ENCODE assay signal across 1 cellular context in the genomic region with DNA sequence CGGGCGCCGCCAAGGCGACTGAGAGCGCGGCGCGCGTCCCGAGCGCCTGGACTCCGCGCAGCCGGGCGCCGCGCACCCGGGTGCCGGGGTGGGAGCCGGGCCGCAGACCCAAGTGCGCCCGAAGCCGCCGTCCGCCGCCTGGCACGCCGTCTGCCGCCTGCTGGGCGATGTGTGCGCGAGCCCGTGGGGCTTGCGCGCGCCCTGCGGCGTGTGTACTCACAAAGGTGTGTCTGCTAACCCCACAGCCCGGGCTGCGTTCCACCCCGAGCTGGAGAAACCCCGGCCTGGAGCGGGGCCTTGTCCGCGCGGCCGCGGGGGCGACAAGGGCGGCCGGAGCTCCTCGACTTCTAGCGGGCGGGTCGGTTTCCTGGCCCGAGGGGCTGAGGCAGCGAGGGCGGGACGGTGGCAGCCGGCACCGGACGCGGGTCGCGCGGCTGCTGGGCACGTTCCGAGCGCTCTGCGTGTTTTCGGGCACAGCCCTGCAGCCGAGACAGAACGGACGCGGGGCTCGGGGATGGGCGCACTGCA.
TF ChIP-seq lines count a peak whose summit lies in the region.

No MANE protein-coding gene starts in this region.

TF ChIP-seq in K562, 482 proteins besides CTCF, POLR2A, EP300 and RAD21 (continued from another document):
- TF ChIP-seq BRF1 (IDR thresholded peaks at IDR 0.05; ENCODE audit: borderline replicate concordance, extremely low read depth, insufficient read length) (no peak), MAFG (tag; conservative IDR thresholded peaks at IDR 0.05) (no peak), SETDB1 (IDR thresholded peaks at IDR 0.05; ENCODE audit: low read length) (no peak), FOXP4 (CRISPR knock-in tag; IDR thresholded peaks at IDR 0.05; ENCODE audit: borderline replicate concordance) (no peak), PTBP1 (IDR thresholded peaks at IDR 0.05; ENCODE audit: low read depth, low read length) (no peak), U2AF2 (optimal IDR thresholded peaks at IDR 0.05; ENCODE audit: low read depth, low read length) (no peak), ZNF699 (CRISPR knock-in tag; IDR thresholded peaks at IDR 0.05; ENCODE audit: insufficient replicate concordance) (no peak), ZNF695 (CRISPR knock-in tag; IDR thresholded peaks at IDR 0.05) (no peak), NFYB (IDR thresholded peaks at IDR 0.05; ENCODE audit: extremely low read depth, insufficient read length) (no peak), EZH2 (IDR thresholded peaks at IDR 0.05; ENCODE audit: borderline replicate concordance, low read depth, low read length) (no peak), ZNF12 (CRISPR knock-in tag; IDR thresholded peaks at IDR 0.05) (no peak), CHD4 (IDR thresholded peaks at IDR 0.05; ENCODE audit: insufficient read depth, insufficient replicate concordance, low read depth, low read length, poor library complexity, severe bottlenecking) (no peak), MAX (CRISPR knock-in tag; IDR thresholded peaks at IDR 0.05) (no peak), ZKSCAN1 (IDR thresholded peaks at IDR 0.05; ENCODE audit: low read depth, low read length) (no peak), RBBP5 (IDR thresholded peaks at IDR 0.05; ENCODE audit: borderline replicate concordance, insufficient read depth, low read length, poor library complexity, severe bottlenecking) (peak; percentile 45), ARID3B (CRISPR knock-in tag; IDR thresholded peaks at IDR 0.05; ENCODE audit: borderline replicate concordance) (no peak), ZNF316 (IDR thresholded peaks at IDR 0.05) (no peak), SP2 (IDR thresholded peaks at IDR 0.05; ENCODE audit: extremely low read depth, low read depth, low read length, poor library complexity, severe bottlenecking) (no peak), U2AF1 (optimal IDR thresholded peaks at IDR 0.05; ENCODE audit: low read depth, low read length) (no peak), PYGO2 (tag; IDR thresholded peaks at IDR 0.05) (no peak), ZBED1 (IDR thresholded peaks at IDR 0.05) (no peak), NFE2L1 (tag; IDR thresholded peaks at IDR 0.05; ENCODE audit: borderline replicate concordance, low read depth) (no peak), ZNF79 (CRISPR knock-in tag; IDR thresholded peaks at IDR 0.05; ENCODE audit: low read depth) (no peak), SRF (CRISPR knock-in tag; IDR thresholded peaks at IDR 0.05) (no peak), GATAD2A (IDR thresholded peaks at IDR 0.05) (no peak), RUNX1 (IDR thresholded peaks at IDR 0.05; ENCODE audit: low read depth) (no peak), GABPB1 (CRISPR knock-in tag; IDR thresholded peaks at IDR 0.05) (0 out of 2 replicates have a peak, but pooled peaks have one; percentile 19), BCL6 (CRISPR knock-in tag; IDR thresholded peaks at IDR 0.05) (no peak), CREM (IDR thresholded peaks at IDR 0.05; ENCODE audit: low read depth) (no peak), ZNF3 (CRISPR knock-in tag; IDR thresholded peaks at IDR 0.05) (no peak), YY1 (IDR thresholded peaks at IDR 0.05; ENCODE audit: borderline replicate concordance in 1 of 3, control insufficient read depth in 1 of 3, extremely low read depth in 1 of 3, insufficient read depth in 3 of 3, insufficient read length in 1 of 3, insufficient replicate concordance in 2 of 3, low read depth in 1 of 3, low read length in 2 of 3) (no peak), NR1H2 (CRISPR knock-in tag; IDR thresholded peaks at IDR 0.05) (no peak), ZBTB7A (IDR thresholded peaks at IDR 0.05; ENCODE audit: borderline replicate concordance, control insufficient read depth, low read depth, low read length) (peak; percentile 8; the same call in 1 of the 2 replicates), CXXC5 (CRISPR knock-in tag; IDR thresholded peaks at IDR 0.05) (no peak), FOS (IDR thresholded peaks at IDR 0.05; ENCODE audit: extremely low read depth, insufficient read length) (no peak), HEY1 (CRISPR knock-in tag; IDR thresholded peaks at IDR 0.05; ENCODE audit: borderline replicate concordance) (no peak), SUPT5H (IDR thresholded peaks at IDR 0.05) (no peak)
- TF ChIP-seq, protein P1, sequence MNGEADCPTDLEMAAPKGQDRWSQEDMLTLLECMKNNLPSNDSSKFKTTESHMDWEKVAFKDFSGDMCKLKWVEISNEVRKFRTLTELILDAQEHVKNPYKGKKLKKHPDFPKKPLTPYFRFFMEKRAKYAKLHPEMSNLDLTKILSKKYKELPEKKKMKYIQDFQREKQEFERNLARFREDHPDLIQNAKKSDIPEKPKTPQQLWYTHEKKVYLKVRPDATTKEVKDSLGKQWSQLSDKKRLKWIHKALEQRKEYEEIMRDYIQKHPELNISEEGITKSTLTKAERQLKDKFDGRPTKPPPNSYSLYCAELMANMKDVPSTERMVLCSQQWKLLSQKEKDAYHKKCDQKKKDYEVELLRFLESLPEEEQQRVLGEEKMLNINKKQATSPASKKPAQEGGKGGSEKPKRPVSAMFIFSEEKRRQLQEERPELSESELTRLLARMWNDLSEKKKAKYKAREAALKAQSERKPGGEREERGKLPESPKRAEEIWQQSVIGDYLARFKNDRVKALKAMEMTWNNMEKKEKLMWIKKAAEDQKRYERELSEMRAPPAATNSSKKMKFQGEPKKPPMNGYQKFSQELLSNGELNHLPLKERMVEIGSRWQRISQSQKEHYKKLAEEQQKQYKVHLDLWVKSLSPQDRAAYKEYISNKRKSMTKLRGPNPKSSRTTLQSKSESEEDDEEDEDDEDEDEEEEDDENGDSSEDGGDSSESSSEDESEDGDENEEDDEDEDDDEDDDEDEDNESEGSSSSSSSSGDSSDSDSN (IDR thresholded peaks at IDR 0.05; ENCODE audit: borderline replicate concordance in 1 of 2, low read depth in 2 of 2, low read length in 2 of 2) = 0 out of 4 replicates have a peak, but pooled peaks of 1 of the 2 experiments have one; percentile 2
- TF ChIP-seq, protein P2, sequence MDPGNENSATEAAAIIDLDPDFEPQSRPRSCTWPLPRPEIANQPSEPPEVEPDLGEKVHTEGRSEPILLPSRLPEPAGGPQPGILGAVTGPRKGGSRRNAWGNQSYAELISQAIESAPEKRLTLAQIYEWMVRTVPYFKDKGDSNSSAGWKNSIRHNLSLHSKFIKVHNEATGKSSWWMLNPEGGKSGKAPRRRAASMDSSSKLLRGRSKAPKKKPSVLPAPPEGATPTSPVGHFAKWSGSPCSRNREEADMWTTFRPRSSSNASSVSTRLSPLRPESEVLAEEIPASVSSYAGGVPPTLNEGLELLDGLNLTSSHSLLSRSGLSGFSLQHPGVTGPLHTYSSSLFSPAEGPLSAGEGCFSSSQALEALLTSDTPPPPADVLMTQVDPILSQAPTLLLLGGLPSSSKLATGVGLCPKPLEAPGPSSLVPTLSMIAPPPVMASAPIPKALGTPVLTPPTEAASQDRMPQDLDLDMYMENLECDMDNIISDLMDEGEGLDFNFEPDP (CRISPR knock-in tag; IDR thresholded peaks at IDR 0.05) = no peak
- TF ChIP-seq, protein P3, sequence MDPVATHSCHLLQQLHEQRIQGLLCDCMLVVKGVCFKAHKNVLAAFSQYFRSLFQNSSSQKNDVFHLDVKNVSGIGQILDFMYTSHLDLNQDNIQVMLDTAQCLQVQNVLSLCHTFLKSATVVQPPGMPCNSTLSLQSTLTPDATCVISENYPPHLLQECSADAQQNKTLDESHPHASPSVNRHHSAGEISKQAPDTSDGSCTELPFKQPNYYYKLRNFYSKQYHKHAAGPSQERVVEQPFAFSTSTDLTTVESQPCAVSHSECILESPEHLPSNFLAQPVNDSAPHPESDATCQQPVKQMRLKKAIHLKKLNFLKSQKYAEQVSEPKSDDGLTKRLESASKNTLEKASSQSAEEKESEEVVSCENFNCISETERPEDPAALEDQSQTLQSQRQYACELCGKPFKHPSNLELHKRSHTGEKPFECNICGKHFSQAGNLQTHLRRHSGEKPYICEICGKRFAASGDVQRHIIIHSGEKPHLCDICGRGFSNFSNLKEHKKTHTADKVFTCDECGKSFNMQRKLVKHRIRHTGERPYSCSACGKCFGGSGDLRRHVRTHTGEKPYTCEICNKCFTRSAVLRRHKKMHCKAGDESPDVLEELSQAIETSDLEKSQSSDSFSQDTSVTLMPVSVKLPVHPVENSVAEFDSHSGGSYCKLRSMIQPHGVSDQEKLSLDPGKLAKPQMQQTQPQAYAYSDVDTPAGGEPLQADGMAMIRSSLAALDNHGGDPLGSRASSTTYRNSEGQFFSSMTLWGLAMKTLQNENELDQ (CRISPR knock-in tag; IDR thresholded peaks at IDR 0.05; ENCODE audit: borderline replicate concordance) = no peak
- TF ChIP-seq, protein P4, sequence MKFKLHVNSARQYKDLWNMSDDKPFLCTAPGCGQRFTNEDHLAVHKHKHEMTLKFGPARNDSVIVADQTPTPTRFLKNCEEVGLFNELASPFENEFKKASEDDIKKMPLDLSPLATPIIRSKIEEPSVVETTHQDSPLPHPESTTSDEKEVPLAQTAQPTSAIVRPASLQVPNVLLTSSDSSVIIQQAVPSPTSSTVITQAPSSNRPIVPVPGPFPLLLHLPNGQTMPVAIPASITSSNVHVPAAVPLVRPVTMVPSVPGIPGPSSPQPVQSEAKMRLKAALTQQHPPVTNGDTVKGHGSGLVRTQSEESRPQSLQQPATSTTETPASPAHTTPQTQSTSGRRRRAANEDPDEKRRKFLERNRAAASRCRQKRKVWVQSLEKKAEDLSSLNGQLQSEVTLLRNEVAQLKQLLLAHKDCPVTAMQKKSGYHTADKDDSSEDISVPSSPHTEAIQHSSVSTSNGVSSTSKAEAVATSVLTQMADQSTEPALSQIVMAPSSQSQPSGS (CRISPR knock-in tag; IDR thresholded peaks at IDR 0.05) = no peak
